ENCODE assay signal across 19 cellular contexts in genomic region chr1:9086796-9087195, GRCh38. TPM values are rescaled to one million over a fixed set of nuclear protein-coding genes. Genes with fewer than 3 reads are reported as not detected.
"Had no signal": no experiment of that assay in that cellular context is flagged by ENCODE, and none has a peak within 500 bp of the region (broad histone marks: within the 10 kb centered on the region; RNA-seq: fewer than 3 reads in every experiment).

No MANE protein-coding gene starts in this region.

- H3K27ac ChIP-seq: ascending aorta, breast epithelium, colonic mucosa, heart right ventricle, upper lobe of left lung had no signal

- DNase-seq: activated gamma-delta T cell treated with Interleukin-2 at 50 U/mL for 16 hours; activated T-cell treated with anti-CD3 and anti-CD28 coated beads, Interleukin-2, amount 50 U/mL, for 1 hour; colonic mucosa; foreskin fibroblast; heart right ventricle; left colon; mesendoderm; naive B cell; stimulated activated CD4-positive, alpha-beta T cell treated with anti-CD3 and anti-CD28 coated beads, Interleukin-12 subunit alpha, Interleukin-12 subunit beta, amount 100 ng/mL, for 4 hours; stimulated activated CD4-positive, alpha-beta T cell treated with anti-CD3 and anti-CD28 coated beads, Interleukin-4, amount 100 ng/mL, for 4 hours; stimulated activated naive CD8-positive, alpha-beta T cell treated with anti-CD3 and anti-CD28 coated beads, Interleukin-15, Interleukin-2, amounts not matched to agents 100 U/mL and 50 U/mL, for 24 hours; T-helper 9 cell had no signal

- H3K9me3 ChIP-seq: ascending aorta, breast epithelium, colonic mucosa, heart right ventricle, mucosa of descending colon, prostate gland, upper lobe of left lung had no signal

- H3K4me3 ChIP-seq: ascending aorta, breast epithelium, colonic mucosa, heart right ventricle, mucosa of descending colon, prostate gland, upper lobe of left lung had no signal

- H3K27me3 ChIP-seq: ascending aorta, breast epithelium, colonic mucosa, heart right ventricle, upper lobe of left lung had no signal

- ATAC-seq: heart right ventricle; stimulated activated naive CD8-positive, alpha-beta T cell treated with anti-CD3 and anti-CD28 coated beads, Interleukin-15, Interleukin-2, amounts not matched to agents 100 U/mL and 50 U/mL, for 24 hours had no signal

- H3K4me1 ChIP-seq: breast epithelium, prostate gland had no signal

- H3K36me3 ChIP-seq: ascending aorta, breast epithelium, colonic mucosa, heart right ventricle, prostate gland, upper lobe of left lung had no signal

RNA-seq across cellular contexts. Expression of gene SLC2A5, which starts 17.4 kb away (rescaled TPM):
- total RNA-seq: T-helper 1 cell treated with Interleukin-12 subunit alpha and Interleukin-12 subunit beta and Interleukin-4 antibody, amounts not matched to agents 30 ng/mL and 1 ng/mL, for 36 hours had no signal
- polyA plus RNA-seq: neural cell had no signal

RNA-seq across cellular contexts. Expression of gene GPR157, which starts 42.1 kb away (rescaled TPM):
- polyA plus RNA-seq: neural cell had no signal
